In the genomic region with DNA sequence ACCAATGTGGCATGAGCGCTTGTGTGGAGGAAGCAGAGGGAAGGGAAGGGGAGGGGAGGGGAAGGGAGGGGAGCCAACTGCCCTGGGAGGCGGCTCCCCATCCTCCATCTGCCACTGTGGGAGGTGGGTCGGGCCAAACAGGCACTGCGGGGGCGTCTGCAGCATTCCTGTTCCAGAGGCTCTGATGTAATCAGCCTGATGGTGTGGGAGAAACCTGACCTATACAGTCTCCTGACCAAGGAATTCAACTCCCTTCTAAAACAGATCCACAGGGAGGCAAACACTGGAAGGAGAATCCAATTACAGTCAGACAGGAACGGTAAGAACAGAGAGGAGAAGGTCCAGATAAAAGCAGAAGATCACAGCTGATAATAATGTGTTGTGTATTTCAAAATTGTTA, we compare ENCODE assay signal across 14 cellular contexts.
A peak's percentile ranks its signal among the peaks of the same experiment; 100 is the strongest.
DNase-seq lines count a peak whose midpoint lies in the region; ATAC-seq and TF ChIP-seq lines count a peak whose summit lies in the region.
"Had no signal": no experiment of that assay in that cellular context is flagged by ENCODE, and none has a peak within 500 bp of the region (broad histone marks: within the 10 kb centered on the region; RNA-seq: fewer than 3 reads in every experiment).

No MANE protein-coding gene starts in this region.

- no peaks in the 10 kb centered on the region for H3K9me3 Mint-ChIP-seq in H9

- intact Hi-C loops in left ventricle myocardium inferior (cut with micrococcal nuclease), result no loop called here
- intact Hi-C loops in ascending aorta (cut with DNase I), result no loop called here

- H3K27ac ChIP-seq in H9 (ENCODE audit: insufficient read length, low read depth, low read length), result no peak overlapping the region
- H3K27ac ChIP-seq in left ventricle myocardium inferior (replicated peaks), result peak overlapping the region; percentile 51
- peak overlapping the region in 1 of 2 donors; percentile 27 for H3K27ac ChIP-seq in ascending aorta
- H3K27ac ChIP-seq: thoracic aorta had no signal

- H4K20me1 ChIP-seq in H9 (ENCODE audit: control insufficient read depth, insufficient read depth, insufficient read length), result no peaks in the 10 kb centered on the region

- no peaks in the 10 kb centered on the region for H3K36me3 Mint-ChIP-seq in H9 (ENCODE audit: insufficient read depth in 1 of 3, low read depth in 3 of 3)

- H3K9ac ChIP-seq in H9 (ENCODE audit: extremely low read depth, insufficient read length, low read length), result no peak overlapping the region

- H3K27me3 Mint-ChIP-seq in H9 (ENCODE audit: low read depth), result peaks cover 23% of the 10 kb centered on the region

- no peak overlapping the region for H3K4me3 ChIP-seq in left ventricle myocardium inferior
- no peak overlapping the region for H3K4me3 ChIP-seq in ascending aorta
- H3K4me3 ChIP-seq: spleen had no signal

- H3K56ac ChIP-seq in H9 (ENCODE audit: insufficient read length, low read depth, low read length), result no peak overlapping the region

- no peak overlapping the region for H2AFZ ChIP-seq in H9 (ENCODE audit: low read length)

- H4K8ac ChIP-seq in H9 (replicated peaks; ENCODE audit: insufficient read length, low read depth, low read length), result no peak overlapping the region

- TF ChIP-seq CTCF in H9 (conservative IDR thresholded peaks at IDR 0.05) (no peak), left ventricle myocardium inferior (IDR thresholded peaks at IDR 0.05; ENCODE audit: borderline replicate concordance) (no peak), ascending aorta (IDR thresholded peaks at IDR 0.05) (no peak)

- no peak overlapping the region for H2BK5ac ChIP-seq in H9 (ENCODE audit: insufficient read length, low read length)

- H3K27ac Mint-ChIP-seq in H9, result peak overlapping the region in 1 of 3 experiments; percentile 67; a peak in 3 of 7 replicates

- WGBS in H9 (ENCODE audit: extremely low coverage, insufficient read length, low lambda C conversion rate), result no CpG with 5 or more reads among the region's 6 CpGs

- no peak overlapping the region for H2AK5ac ChIP-seq in H9 (ENCODE audit: insufficient read length, low read length)

- no peak overlapping the region for H4K5ac ChIP-seq in H9 (ENCODE audit: insufficient read length, low read depth, low read length)

- H4K91ac ChIP-seq in H9 (ENCODE audit: insufficient read length, low read depth, low read length), result no peak overlapping the region

- no peaks in the 10 kb centered on the region for H3K4me1 ChIP-seq in H9 (ENCODE audit: insufficient read depth, low read length)
- peaks cover 16% of the 10 kb centered on the region for H3K4me1 ChIP-seq in left ventricle myocardium inferior
- peaks cover 0 to 14% of the 10 kb centered on the region in 2 donors for H3K4me1 ChIP-seq in ascending aorta

- peaks cover 10 to 13% of the 10 kb centered on the region in 2 experiments for H3K4me1 Mint-ChIP-seq in H9
- H3K4me1 Mint-ChIP-seq: IgD-negative memory B cell had no signal

- H3T11ph ChIP-seq in H9 (ENCODE audit: low read length), result no peak overlapping the region

- H3K9me3 ChIP-seq in H9 (ENCODE audit: control insufficient read depth, low read depth, low read length), result no peaks in the 10 kb centered on the region
- no peaks in the 10 kb centered on the region for H3K9me3 ChIP-seq in left ventricle myocardium inferior (replicated peaks)
- no peaks in the 10 kb centered on the region for H3K9me3 ChIP-seq in ascending aorta
- H3K9me3 ChIP-seq: spleen, thoracic aorta had no signal

- no peak overlapping the region for H3K4me2 ChIP-seq in H9 (ENCODE audit: insufficient read depth, insufficient read length, low read length)

- DNase-seq in H9 (peak; percentile 57), amniotic epithelial cell (ENCODE audit: low read depth) (peak; percentile 80), left ventricle myocardium inferior (peak; percentile 41), retina (peak; percentile 18), ascending aorta (ENCODE audit: low spot score in 2 of 2) (no peak), NOMO-1 (lab: John Stamatoyannopoulos, UW; ENCODE audit: unreplicated experiment in 2 of 2) (no peak)
- DNase-seq in activated CD4-positive, alpha-beta T cell treated with anti-CD3 and anti-CD28 coated beads for 4 hours, result no peak
- DNase-seq: activated T-cell treated with anti-CD3 and anti-CD28 coated beads for 4 hours, foreskin melanocyte, spleen had no signal

- no peaks in the 10 kb centered on the region for H3K79me1 ChIP-seq in H9 (ENCODE audit: insufficient read depth, low read depth, low read length, poor library complexity, severe bottlenecking)

- H3K23me2 ChIP-seq in H9 (ENCODE audit: insufficient read length, low read depth, low read length, poor library complexity, severe bottlenecking), result no peaks in the 10 kb centered on the region

- H3K36me3 ChIP-seq in left ventricle myocardium inferior, result no peaks in the 10 kb centered on the region
- no peaks in the 10 kb centered on the region for H3K36me3 ChIP-seq in ascending aorta
- H3K36me3 ChIP-seq: spleen, thoracic aorta had no signal

- ATAC-seq in GM18867 (IDR thresholded peaks at IDR 0.05; ENCODE audit: unreplicated experiment), result no peak
- ATAC-seq: Panc1 had no signal

- no peak overlapping the region for H3K4ac ChIP-seq in H9 (ENCODE audit: low read depth, low read length)

- no peak overlapping the region for H3K4me3 Mint-ChIP-seq in H9
- H3K4me3 Mint-ChIP-seq: IgD-negative memory B cell had no signal

- no peaks in the 10 kb centered on the region; the same call in 1 of the 2 replicates for H3K27me3 ChIP-seq in H9 (ENCODE audit: insufficient read depth, low read length)
- peaks cover 13% of the 10 kb centered on the region for H3K27me3 ChIP-seq in left ventricle myocardium inferior (ENCODE audit: low read depth)
- H3K27me3 ChIP-seq in ascending aorta, result no peaks in the 10 kb centered on the region

- no peak overlapping the region for H3K23ac ChIP-seq in H9 (ENCODE audit: insufficient read length, low read depth, low read length)

- no peak overlapping the region for H2BK15ac ChIP-seq in H9 (ENCODE audit: low read depth, low read length)

- no peak overlapping the region for H2BK120ac ChIP-seq in H9 (ENCODE audit: low read depth, low read length, poor library complexity, severe bottlenecking)

- H2BK12ac ChIP-seq in H9 (ENCODE audit: insufficient read length, low read depth, low read length), result peak overlapping the region; percentile 2

- H3K18ac ChIP-seq in H9 (ENCODE audit: insufficient read length, low read depth, low read length), result no peak overlapping the region

- no peak overlapping the region; the same call in 1 of the 2 replicates for H3K14ac ChIP-seq in H9 (ENCODE audit: insufficient read depth, low read length)

- no peak overlapping the region for H2BK20ac ChIP-seq in H9 (ENCODE audit: low read depth, low read length, poor library complexity, severe bottlenecking)

- H3K79me2 ChIP-seq in H9 (ENCODE audit: insufficient read depth, low read length), result no peaks in the 10 kb centered on the region

Comparison
In these comparisons a context has a peak if more than half of its experiments do, and no peak if none do; other contexts are left out.
1. DNase-seq: peak in H9 (single experiment), amniotic epithelial cell (single experiment), left ventricle myocardium inferior (single experiment) and retina (single experiment); none in activated CD4-positive, alpha-beta T cell treated with anti-CD3 and anti-CD28 coated beads for 4 hours (0 of 2), ascending aorta (0 of 2) and NOMO-1 (0 of 2).